ENCODE assay signal across 8 cellular contexts in the genomic region with DNA sequence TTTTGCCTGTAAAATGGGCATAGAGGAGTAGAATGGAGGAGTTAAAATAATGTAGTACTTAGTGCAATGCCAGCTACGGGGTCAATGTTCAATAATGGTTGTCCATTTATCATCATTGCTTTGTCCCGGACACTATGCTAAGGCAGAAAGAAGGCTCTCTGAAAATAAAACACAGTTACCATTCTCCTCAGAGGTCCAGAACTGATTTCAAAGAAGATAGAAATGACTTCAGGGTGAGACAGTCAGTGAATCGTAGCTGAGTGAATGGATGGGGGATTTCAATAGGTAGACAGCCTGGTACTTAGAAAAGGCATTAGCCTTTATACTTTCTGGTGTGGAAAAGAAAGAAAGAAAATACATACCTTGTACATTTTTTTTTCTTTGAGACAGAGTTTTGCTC. TPM values are rescaled to one million over a fixed set of nuclear protein-coding genes. Genes with fewer than 3 reads are reported as not detected.
DNase-seq lines count a peak whose midpoint lies in the region; ATAC-seq and TF ChIP-seq lines count a peak whose summit lies in the region.

No MANE protein-coding gene starts in this region.

- H3K9me3 Mint-ChIP-seq in CD4-positive, alpha-beta T cell = no peaks in the 10 kb centered on the region

- POLR2A ChIA-PET in CD4-positive, alpha-beta T cell (lab: Charles Lee) = interaction anchor here (0.6 to 3.0 kb wide), 9 partner anchors 50 to 1216 kb away, joined by 3 to 31 read pairs (median 5); a partner anchor contains a TSS

- no peaks in the 10 kb centered on the region for H3K9me3 ChIP-seq in CD4-positive, alpha-beta T cell (ENCODE audit: control insufficient read depth, low read length)
- H3K9me3 ChIP-seq in MM.1S (replicated peaks; ENCODE audit: insufficient read depth, low read length) (no peaks in the 10 kb centered on the region), duodenal mucosa (ENCODE audit: control insufficient read depth in 1 of 2, low read length in 2 of 2) (no peaks in the 10 kb centered on the region), neural cell (ENCODE audit: low read length) (no peaks in the 10 kb centered on the region)

- no peaks in the 10 kb centered on the region for H3K36me3 ChIP-seq in MM.1S (replicated peaks; ENCODE audit: insufficient read depth, low read length)
- H3K36me3 ChIP-seq in duodenal mucosa (ENCODE audit: control insufficient read depth in 1 of 2, insufficient read depth in 2 of 2, low read length in 2 of 2) = no peaks in the 10 kb centered on the region
- H3K36me3 ChIP-seq in neural cell (ENCODE audit: insufficient read depth, low read length) = no peaks in the 10 kb centered on the region

- peaks cover 6% of the 10 kb centered on the region for H3K36me3 Mint-ChIP-seq in CD4-positive, alpha-beta T cell (ENCODE audit: low read depth)

- CTCF ChIA-PET in CD4-positive, alpha-beta T cell (lab: Charles Lee) = interaction anchor here (0.8 to 2.6 kb wide), 3 partner anchors 8 to 55 kb away, joined by 4 to 11 read pairs (median 4); no protein-coding TSS in a partner anchor

- H3K4me2 ChIP-seq in MM.1S (ENCODE audit: low read depth, low read length) = 0 out of 2 replicates have a peak overlapping the region, but pooled peaks have one; percentile 84
- no peak overlapping the region for H3K4me2 ChIP-seq in neural cell (ENCODE audit: low read length)

- no peak overlapping the region for H3K27ac ChIP-seq in CD4-positive, alpha-beta T cell (ENCODE audit: low read depth, low read length)
- no peak overlapping the region for H3K27ac ChIP-seq in MM.1S (ENCODE audit: low read length)
- H3K27ac ChIP-seq in duodenal mucosa (ENCODE audit: low read depth, low read length) = peak overlapping the region; percentile 95
- no peak overlapping the region for H3K27ac ChIP-seq in neural cell (ENCODE audit: low read length)

- TF ChIP-seq CTCF in CD4-positive, alpha-beta T cell (IDR thresholded peaks at IDR 0.05) = no peak
- no peak for TF ChIP-seq CTCF in MM.1S (IDR thresholded peaks at IDR 0.05; ENCODE audit: low read length)
- no peak for TF ChIP-seq CTCF in neural cell (IDR thresholded peaks at IDR 0.05; ENCODE audit: poor library complexity, severe bottlenecking)

- peaks cover 35% of the 10 kb centered on the region for H3K79me2 ChIP-seq in MM.1S (ENCODE audit: low read length)
- H3K79me2 ChIP-seq in neural cell (replicated peaks; ENCODE audit: insufficient read depth, low read length) = peaks cover 30% of the 10 kb centered on the region

- DNase-seq in CD4-positive, alpha-beta T cell = no peak
- no peak for DNase-seq in MM.1S
- DNase-seq in retina = no peak
- DNase-seq in NCI-H2107 treated with DMSO at 0.1 percent for 48 hours (lab: John Stamatoyannopoulos, UW; ENCODE audit: unreplicated experiment) = no peak
- no peak for DNase-seq in HCEC 1CT

- ATAC-seq in CD4-positive, alpha-beta T cell (ENCODE audit: poor library complexity) = no peak
- no peak for ATAC-seq in HG03139 (IDR thresholded peaks at IDR 0.05; ENCODE audit: unreplicated experiment)

- no peaks in the 10 kb centered on the region for H3K9me2 ChIP-seq in MM.1S (replicated peaks; ENCODE audit: insufficient read depth, low read length)
- no peaks in the 10 kb centered on the region for H3K9me2 ChIP-seq in neural cell (ENCODE audit: insufficient read depth, low read length)

- intact Hi-C loops in CD4-positive, alpha-beta T cell (cut with DNase I, micrococcal nuclease) = loop anchor here (2.0 to 10.0 kb wide), 5 partner anchors 51 to 357 kb away; a partner anchor contains a TSS

- H3K4me3 ChIP-seq in MM.1S (ENCODE audit: low read length) (no peak overlapping the region), duodenal mucosa (ENCODE audit: low read depth in 1 of 2, low read length in 2 of 2) (peak overlapping the region; percentile 83 to 91), neural cell (ENCODE audit: low read length) (peak overlapping the region; percentile 97)

- TF ChIP-seq EP300 in neural cell (conservative IDR thresholded peaks at IDR 0.05; ENCODE audit: poor library complexity, severe bottlenecking) = no peak

- peaks cover 27% of the 10 kb centered on the region for H3K4me1 Mint-ChIP-seq in CD4-positive, alpha-beta T cell (ENCODE audit: low read depth)

- peaks cover 6% of the 10 kb centered on the region; the same call in 1 of the 2 replicates for H3K4me1 ChIP-seq in MM.1S (ENCODE audit: low read length)
- peaks cover 13 to 18% of the 10 kb centered on the region in 2 donors for H3K4me1 ChIP-seq in duodenal mucosa (ENCODE audit: control insufficient read depth in 1 of 2, insufficient read depth in 2 of 2, low read length in 2 of 2)

- H3K4me3 Mint-ChIP-seq in CD4-positive, alpha-beta T cell = peak overlapping the region; percentile 95

- TF ChIP-seq RAD21 in neural cell (conservative IDR thresholded peaks at IDR 0.05) = no peak

- peaks cover 21% of the 10 kb centered on the region; the same call in 1 of the 2 replicates for H3F3A ChIP-seq in MM.1S (ENCODE audit: insufficient read depth, low read length)
- H3F3A ChIP-seq in neural cell (ENCODE audit: insufficient read depth, low read length, poor library complexity, severe bottlenecking) = no peaks in the 10 kb centered on the region

- H2AFZ ChIP-seq in MM.1S (ENCODE audit: low read length) = no peak overlapping the region
- no peak overlapping the region for H2AFZ ChIP-seq in neural cell (ENCODE audit: low read depth, low read length)

- peak overlapping the region; percentile 68 for H3K27ac Mint-ChIP-seq in CD4-positive, alpha-beta T cell

- no peaks in the 10 kb centered on the region for H3K27me3 Mint-ChIP-seq in CD4-positive, alpha-beta T cell

- H4K20me1 ChIP-seq in MM.1S (ENCODE audit: insufficient read depth, low read length) (peaks cover 7% of the 10 kb centered on the region; the same call in 1 of the 2 replicates), neural cell (ENCODE audit: insufficient read depth) (no peaks in the 10 kb centered on the region)

- H3K27me3 ChIP-seq in CD4-positive, alpha-beta T cell (ENCODE audit: control insufficient read depth, insufficient read depth, low read length) = no peaks in the 10 kb centered on the region
- H3K27me3 ChIP-seq in MM.1S (replicated peaks; ENCODE audit: insufficient read depth, low read length) (no peaks in the 10 kb centered on the region), duodenal mucosa (ENCODE audit: control insufficient read depth in 1 of 2, insufficient read depth in 2 of 2, low read length in 2 of 2) (no peaks in the 10 kb centered on the region), neural cell (ENCODE audit: insufficient read depth, low read depth, low read length) (no peaks in the 10 kb centered on the region)

- H3K9ac ChIP-seq in MM.1S (ENCODE audit: low read length) = no peak overlapping the region
- peak overlapping the region in 1 of 2 donors; percentile 87 for H3K9ac ChIP-seq in duodenal mucosa (ENCODE audit: low read depth in 1 of 2, low read length in 2 of 2)
- peak overlapping the region; percentile 79 for H3K9ac ChIP-seq in neural cell (ENCODE audit: low read length)

TF ChIP-seq in neural cell, 6 proteins besides CTCF, POLR2A, EP300 and RAD21:
- no peak for TF ChIP-seq POLR2AphosphoS5 (IDR thresholded peaks at IDR 0.05)
- no peak for TF ChIP-seq SMC3 (conservative IDR thresholded peaks at IDR 0.05; ENCODE audit: poor library complexity)
- TF ChIP-seq, protein P1, sequence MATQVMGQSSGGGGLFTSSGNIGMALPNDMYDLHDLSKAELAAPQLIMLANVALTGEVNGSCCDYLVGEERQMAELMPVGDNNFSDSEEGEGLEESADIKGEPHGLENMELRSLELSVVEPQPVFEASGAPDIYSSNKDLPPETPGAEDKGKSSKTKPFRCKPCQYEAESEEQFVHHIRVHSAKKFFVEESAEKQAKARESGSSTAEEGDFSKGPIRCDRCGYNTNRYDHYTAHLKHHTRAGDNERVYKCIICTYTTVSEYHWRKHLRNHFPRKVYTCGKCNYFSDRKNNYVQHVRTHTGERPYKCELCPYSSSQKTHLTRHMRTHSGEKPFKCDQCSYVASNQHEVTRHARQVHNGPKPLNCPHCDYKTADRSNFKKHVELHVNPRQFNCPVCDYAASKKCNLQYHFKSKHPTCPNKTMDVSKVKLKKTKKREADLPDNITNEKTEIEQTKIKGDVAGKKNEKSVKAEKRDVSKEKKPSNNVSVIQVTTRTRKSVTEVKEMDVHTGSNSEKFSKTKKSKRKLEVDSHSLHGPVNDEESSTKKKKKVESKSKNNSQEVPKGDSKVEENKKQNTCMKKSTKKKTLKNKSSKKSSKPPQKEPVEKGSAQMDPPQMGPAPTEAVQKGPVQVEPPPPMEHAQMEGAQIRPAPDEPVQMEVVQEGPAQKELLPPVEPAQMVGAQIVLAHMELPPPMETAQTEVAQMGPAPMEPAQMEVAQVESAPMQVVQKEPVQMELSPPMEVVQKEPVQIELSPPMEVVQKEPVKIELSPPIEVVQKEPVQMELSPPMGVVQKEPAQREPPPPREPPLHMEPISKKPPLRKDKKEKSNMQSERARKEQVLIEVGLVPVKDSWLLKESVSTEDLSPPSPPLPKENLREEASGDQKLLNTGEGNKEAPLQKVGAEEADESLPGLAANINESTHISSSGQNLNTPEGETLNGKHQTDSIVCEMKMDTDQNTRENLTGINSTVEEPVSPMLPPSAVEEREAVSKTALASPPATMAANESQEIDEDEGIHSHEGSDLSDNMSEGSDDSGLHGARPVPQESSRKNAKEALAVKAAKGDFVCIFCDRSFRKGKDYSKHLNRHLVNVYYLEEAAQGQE (IDR thresholded peaks at IDR 0.05; ENCODE audit: borderline replicate concordance) = no peak
- no peak for TF ChIP-seq MXI1 (conservative IDR thresholded peaks at IDR 0.05; ENCODE audit: poor library complexity, severe bottlenecking)
- no peak for TF ChIP-seq TAF1 (IDR thresholded peaks at IDR 0.05; ENCODE audit: low read depth)
- TF ChIP-seq EZH2 (IDR thresholded peaks at IDR 0.05; ENCODE audit: borderline replicate concordance, insufficient read depth, low read length, poor library complexity, severe bottlenecking) = no peak
TF ChIP-seq in neural cell: peak in this region for 0.

RNA-seq across cellular contexts. Expression of a gene that starts 1.2 kb away (rescaled TPM):
- total RNA-seq in CD4-positive, alpha-beta T cell = 10 to 100 TPM; 19.9 to 20.9 TPM
- 65.9 and 73.7 TPM in 2 replicates for polyA plus RNA-seq in neural cell
- polyA minus RNA-seq in neural cell = 37.0 and 37.5 TPM in 2 replicates

RNA-seq across cellular contexts. Expression of a gene that starts 50.5 kb away (rescaled TPM):
- total RNA-seq in CD4-positive, alpha-beta T cell = 10 to 100 TPM; 33.8 to 35.5 TPM
- 4.2 and 7.5 TPM in 2 replicates for polyA plus RNA-seq in neural cell
- polyA minus RNA-seq in neural cell = 10.9 and 13.6 TPM in 2 replicates
